ENCODE assay signal across 12 cellular contexts in the genomic region with DNA sequence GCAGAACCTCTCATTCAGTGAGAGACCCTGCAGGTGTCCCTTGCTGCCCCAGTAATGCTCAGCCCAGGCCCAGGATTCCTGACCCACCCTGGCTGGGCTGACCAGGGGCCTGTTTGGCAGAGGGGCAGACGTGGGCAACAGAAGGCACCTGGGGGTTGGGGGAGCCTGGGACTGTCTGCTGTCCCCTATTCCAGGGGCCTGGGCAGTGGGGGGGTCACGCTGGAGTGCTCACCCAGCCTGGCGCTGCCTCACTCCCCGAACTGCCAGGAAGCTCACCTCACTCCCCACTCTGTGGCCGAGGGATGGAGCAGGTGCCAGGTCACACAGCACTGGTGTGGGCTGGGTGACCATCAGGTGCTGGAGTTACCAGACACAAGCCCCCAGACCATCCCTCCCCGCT. TPM values are rescaled to one million over a fixed set of nuclear protein-coding genes. Genes with fewer than 3 reads are reported as not detected.
DNase-seq lines count a peak whose midpoint lies in the region; ATAC-seq and TF ChIP-seq lines count a peak whose summit lies in the region.
"Had no signal": no experiment of that assay in that cellular context is flagged by ENCODE, and none has a peak within 500 bp of the region (broad histone marks: within the 10 kb centered on the region; RNA-seq: fewer than 3 reads in every experiment).

No MANE protein-coding gene starts in this region.

- peak overlapping the region; percentile 44 for H3K18ac ChIP-seq in neuronal stem cell (ENCODE audit: low read length)

- no peak for TF ChIP-seq POLR2A in thyroid gland (IDR thresholded peaks at IDR 0.05)

- WGBS in right cardiac atrium, result 78% methylated on average over 6 of the region's 6 CpGs
- no CpG with 5 or more reads among the region's 6 CpGs for WGBS in neuronal stem cell (ENCODE audit: extremely low coverage in 2 of 2, insufficient read length in 2 of 2, insufficient replicate concordance in 1 of 2), 2 donors
- 74 to 83% methylated on average over 3 to 5 of the region's 6 CpGs for WGBS in thyroid gland, 2 donors

- peaks cover 9% of the 10 kb centered on the region for H3K4me1 ChIP-seq in right cardiac atrium (ENCODE audit: control insufficient read depth, insufficient read depth, low read length)
- H3K4me1 ChIP-seq in BLaER1 treated with 17β-estradiol and CSF1 and Interleukin-3, amounts not matched to agents 10 nM and 100 nM, result peaks cover 46 to 98% (median 92%) of the 10 kb centered on the region in 10 experiments
- peaks cover 11 to 22% of the 10 kb centered on the region in 2 donors for H3K4me1 ChIP-seq in neuronal stem cell (ENCODE audit: control insufficient read depth in 2 of 2, insufficient read depth in 1 of 2, low read depth in 1 of 2, low read length in 2 of 2)
- peaks cover 22 to 49% of the 10 kb centered on the region in 2 donors for H3K4me1 ChIP-seq in thyroid gland
- H3K4me1 ChIP-seq in upper lobe of right lung, result peaks cover 34% of the 10 kb centered on the region

- H3K36me3 ChIP-seq in BLaER1 treated with 17β-estradiol and CSF1 and Interleukin-3, amounts not matched to agents 10 nM and 100 nM, result no peaks in the 10 kb centered on the region; a peak in 1 of 22 replicates
- H3K36me3 ChIP-seq in neuronal stem cell (replicated peaks in 1 of 2; ENCODE audit: control insufficient read depth in 2 of 2, insufficient read depth in 2 of 2, low read length in 2 of 2), result no peaks in the 10 kb centered on the region
- H3K36me3 ChIP-seq in thyroid gland, result no peaks in the 10 kb centered on the region
- H3K36me3 ChIP-seq in upper lobe of right lung, result no peaks in the 10 kb centered on the region

- H3K4me2 ChIP-seq in BLaER1 treated with 17β-estradiol and CSF1 and Interleukin-3, amounts not matched to agents 10 nM and 100 nM, result peak overlapping the region in 8 of 11 experiments; percentile 37 to 82 (median 66); a peak in 15 of 22 replicates
- H3K4me2 ChIP-seq in neuronal stem cell (ENCODE audit: insufficient read depth, low read length, poor library complexity, severe bottlenecking), result no peak overlapping the region

- H3K4me3 ChIP-seq in right cardiac atrium (ENCODE audit: low read length) (no peak overlapping the region), neuronal stem cell (ENCODE audit: low read length in 2 of 2) (peak overlapping the region in 1 of 2 donors; percentile 32), thyroid gland (replicated peaks in 1 of 3) (no peak overlapping the region), upper lobe of right lung (no peak overlapping the region)
- H3K4me3 ChIP-seq in BLaER1 treated with 17β-estradiol and CSF1 and Interleukin-3, amounts not matched to agents 10 nM and 100 nM, result no peak overlapping the region
- H3K4me3 ChIP-seq: GM23248 had no signal

- H3K79me1 ChIP-seq in neuronal stem cell (ENCODE audit: low read depth, low read length), result peaks cover 3% of the 10 kb centered on the region

- peak overlapping the region; percentile 60 for H2BK5ac ChIP-seq in neuronal stem cell (ENCODE audit: low read length)

- no peak overlapping the region for H2BK12ac ChIP-seq in neuronal stem cell (ENCODE audit: low read length)

- H2AFZ ChIP-seq in neuronal stem cell (ENCODE audit: low read length), result no peak overlapping the region
- H2AFZ ChIP-seq: GM23248 had no signal

- no peak overlapping the region for H2BK120ac ChIP-seq in neuronal stem cell (ENCODE audit: low read depth, low read length)

- H3K27me3 ChIP-seq in right cardiac atrium (ENCODE audit: control insufficient read depth, insufficient read depth) (no peaks in the 10 kb centered on the region), neuronal stem cell (ENCODE audit: control insufficient read depth in 3 of 3, insufficient read depth in 3 of 3, low read depth in 1 of 3, low read length in 3 of 3) (peaks cover 0 to 2% (median 0%) of the 10 kb centered on the region in 3 experiments), thyroid gland (no peaks in the 10 kb centered on the region), upper lobe of right lung (peaks cover 14% of the 10 kb centered on the region)
- H3K27me3 ChIP-seq in BLaER1 treated with 17β-estradiol and CSF1 and Interleukin-3, amounts not matched to agents 10 nM and 100 nM, result peaks cover 0 to 21% (median 0%) of the 10 kb centered on the region in 11 experiments; a peak in 4 of 22 replicates

- peaks cover 0 to 83% (median 57%) of the 10 kb centered on the region in 11 experiments; a peak in 19 of 22 replicates for H4K20me1 ChIP-seq in BLaER1 treated with 17β-estradiol and CSF1 and Interleukin-3, amounts not matched to agents 10 nM and 100 nM

- H3K9me3 ChIP-seq in right cardiac atrium (ENCODE audit: control insufficient read depth, low read length) (no peaks in the 10 kb centered on the region), neuronal stem cell (replicated peaks in 1 of 2; ENCODE audit: control insufficient read depth in 2 of 2, insufficient read depth in 1 of 2, low read depth in 1 of 2, low read length in 2 of 2) (peaks cover 0 to 2% of the 10 kb centered on the region in 2 donors), thyroid gland (no peaks in the 10 kb centered on the region), upper lobe of right lung (no peaks in the 10 kb centered on the region)
- H3K9me3 ChIP-seq in BLaER1 treated with 17β-estradiol and CSF1 and Interleukin-3, amounts not matched to agents 10 nM and 100 nM (replicated peaks in 1 of 11), result no peaks in the 10 kb centered on the region

- intact Hi-C loops in right cardiac atrium (cut with DNase I) (loop anchor here (5.0 to 10.0 kb wide), 6 partner anchors 81 to 331 kb away; partner anchors contain the start of gene CRIP1 (in 1 of the 4)), left ventricle myocardium superior (cut with micrococcal nuclease) (loop anchor here (5.0 kb wide), 1 partner anchor 149 kb away; no protein-coding TSS in a partner anchor), thyroid gland (cut with DNase I) (loop anchor here (2.0 to 5.0 kb wide), 2 partner anchors 79 to 149 kb away; no protein-coding TSS in a partner anchor), upper lobe of right lung (cut with DNase I) (loop anchor here (5.0 to 10.0 kb wide), 2 partner anchors 81 to 154 kb away; no protein-coding TSS in a partner anchor)

- no peak overlapping the region for H2BK15ac ChIP-seq in neuronal stem cell (ENCODE audit: low read length)

- DNase-seq in right cardiac atrium, result peak in 2 of 3 donors; percentile 48 to 58
- DNase-seq in left ventricle myocardium superior, result no peak
- DNase-seq in neuronal stem cell (ENCODE audit: low spot score), result no peak
- DNase-seq in thyroid gland, result peak in 1 of 2 donors; percentile 23
- no peak for DNase-seq in upper lobe of right lung
- DNase-seq in NCI-H226, result no peak
- DNase-seq: DMS153, DND-41 had no signal

- peak overlapping the region in 3 of 11 experiments; percentile 18 to 25 (median 20); a peak in 2 of 22 replicates for H3K9ac ChIP-seq in BLaER1 treated with 17β-estradiol and CSF1 and Interleukin-3, amounts not matched to agents 10 nM and 100 nM
- no peak overlapping the region for H3K9ac ChIP-seq in neuronal stem cell (ENCODE audit: low read depth, low read length, poor library complexity)
- H3K9ac ChIP-seq: GM23248 had no signal

- no peak overlapping the region for H3K4ac ChIP-seq in neuronal stem cell (ENCODE audit: low read length)

- no peak overlapping the region for H2AK5ac ChIP-seq in neuronal stem cell (ENCODE audit: low read depth, low read length)

- peak overlapping the region; percentile 60 for H3K23ac ChIP-seq in neuronal stem cell (ENCODE audit: low read depth, low read length, poor library complexity)

- TF ChIP-seq CTCF in thyroid gland (IDR thresholded peaks at IDR 0.05) (no peak), upper lobe of right lung (IDR thresholded peaks at IDR 0.05) (no peak)

- H4K91ac ChIP-seq in neuronal stem cell (ENCODE audit: low read depth, low read length, poor library complexity), result no peak overlapping the region

- H4K8ac ChIP-seq in neuronal stem cell (ENCODE audit: low read depth, low read length), result no peak overlapping the region

- no peak overlapping the region for H3K14ac ChIP-seq in neuronal stem cell (ENCODE audit: low read length)

- ATAC-seq in right cardiac atrium (no peak), left ventricle myocardium superior (no peak), upper lobe of right lung (no peak), GM18873 (IDR thresholded peaks at IDR 0.05; ENCODE audit: low FRiP score, unreplicated experiment) (no peak)

- H3K27ac ChIP-seq in right cardiac atrium (ENCODE audit: low read length) (no peak overlapping the region), neuronal stem cell (replicated peaks; ENCODE audit: low read length) (no peak overlapping the region), thyroid gland (peak overlapping the region in 2 of 3 donors; percentile 67 to 72), upper lobe of right lung (no peak overlapping the region)
- H3K27ac ChIP-seq in BLaER1 treated with 17β-estradiol and CSF1 and Interleukin-3, amounts not matched to agents 10 nM and 100 nM, result no peak overlapping the region
- H3K27ac ChIP-seq: GM23248 had no signal

RNA-seq across cellular contexts. Expression of gene NUDT14, which starts 22.6 kb away (rescaled TPM):
- 10 to 100 TPM; 23.9 to 35.5 (median 32.0) TPM for total RNA-seq in right cardiac atrium
- polyA plus RNA-seq in right cardiac atrium, result 31.4 TPM
- 34.7 TPM for total RNA-seq in left ventricle myocardium superior
- polyA plus RNA-seq in neuronal stem cell (2013, experiment 1 of 2), result 21.6 TPM
- 21.9 TPM for polyA plus RNA-seq in neuronal stem cell (2013, experiment 2 of 2)
- 10 to 100 TPM; 15.2 to 29.1 (median 20.1) TPM for total RNA-seq in thyroid gland
- 59.1 TPM for total RNA-seq in upper lobe of right lung

RNA-seq across cellular contexts. Expression of gene JAG2, which starts 35.1 kb away (rescaled TPM):
- total RNA-seq in right cardiac atrium (10 to 100 TPM; 16.5 to 21.3 (median 17.4) TPM), left ventricle myocardium superior (33.6 TPM), thyroid gland (10 to 100 TPM in 1 of 4 donors, 1 to 10 TPM in 3; 3.9 to 10.7 (median 5.2) TPM), upper lobe of right lung (31.2 TPM)
- 17.8 TPM for polyA plus RNA-seq in right cardiac atrium
- 5.2 TPM for polyA plus RNA-seq in neuronal stem cell (2013, experiment 1 of 2)
- 4.9 TPM for polyA plus RNA-seq in neuronal stem cell (2013, experiment 2 of 2)
- polyA plus RNA-seq: CD4-positive, alpha-beta memory T cell; GM23248 had no signal

RNA-seq across cellular contexts. Expression of gene BTBD6, which starts 44.6 kb away (rescaled TPM):
- total RNA-seq in right cardiac atrium (10 to 100 TPM; 28.1 to 40.5 (median 35.8) TPM), left ventricle myocardium superior (51.6 TPM), thyroid gland (10 to 100 TPM; 35.9 to 58.2 (median 44.2) TPM), upper lobe of right lung (51.3 TPM)
- 42.2 TPM for polyA plus RNA-seq in right cardiac atrium
- 10.8 TPM for polyA plus RNA-seq in neuronal stem cell (2013, experiment 1 of 2)
- polyA plus RNA-seq in neuronal stem cell (2013, experiment 2 of 2), result 10.4 TPM

Comparison
In these comparisons a context has a peak if more than half of its experiments do, and no peak if none do; other contexts are left out.
1. DNase-seq: peak in right cardiac atrium (2 of 3); none in left ventricle myocardium superior (single experiment), neuronal stem cell (single experiment), upper lobe of right lung (single experiment) and NCI-H226 (single experiment).
2. H3K27ac ChIP-seq: peak in thyroid gland (2 of 3); none in right cardiac atrium (single experiment), BLaER1 treated with 17β-estradiol and CSF1 and Interleukin-3, amounts not matched to agents 10 nM and 100 nM (0 of 11), neuronal stem cell (single experiment) and upper lobe of right lung (single experiment).